In the genomic region with DNA sequence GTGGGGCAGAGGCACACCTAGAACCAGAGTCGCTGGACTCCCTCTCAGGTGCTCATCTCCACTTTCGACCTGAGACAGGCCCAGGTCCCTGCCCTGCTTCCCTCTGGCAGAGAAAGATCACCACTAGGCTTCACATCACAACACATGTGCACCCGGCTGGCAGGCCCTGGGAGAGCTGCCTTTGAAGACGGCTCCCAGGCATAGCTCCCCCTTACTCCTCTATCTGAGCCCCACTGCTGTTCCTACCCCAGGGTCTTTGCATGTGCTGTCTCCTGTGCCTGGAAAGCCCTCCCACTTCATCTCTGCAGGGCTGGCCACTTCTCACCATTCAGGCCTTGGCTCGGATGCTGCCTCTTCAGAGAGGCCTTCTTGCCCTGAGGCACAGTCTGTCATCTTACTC, we compare ENCODE assay signal across 29 cellular contexts.
DNase-seq lines count a peak whose midpoint lies in the region; ATAC-seq and TF ChIP-seq lines count a peak whose summit lies in the region.
"Had no signal": no experiment of that assay in that cellular context is flagged by ENCODE, and none has a peak within 500 bp of the region (broad histone marks: within the 10 kb centered on the region; RNA-seq: fewer than 3 reads in every experiment).

No MANE protein-coding gene starts in this region.

- H3K27me3 Mint-ChIP-seq in CD4-positive, alpha-beta memory T cell: no peaks in the 10 kb centered on the region
- H3K27me3 Mint-ChIP-seq in chondrocyte (ENCODE audit: low read depth): no peaks in the 10 kb centered on the region
- no peaks in the 10 kb centered on the region for H3K27me3 Mint-ChIP-seq in naive thymus-derived CD4-positive, alpha-beta T cell
- H3K27me3 Mint-ChIP-seq: activated CD8-positive, alpha-beta T cell treated with anti-CD3 and anti-CD28 coated beads for 36 hours; brain; stimulated activated naive CD8-positive, alpha-beta T cell treated with anti-CD3 and anti-CD28 coated beads, Interleukin-15, Interleukin-2, amounts not matched to agents 100 ng/mL and 50 ng/mL, for 24 hours had no signal

- H3K27me3 ChIP-seq in BLaER1: no peaks in the 10 kb centered on the region
- H3K27me3 ChIP-seq in CD4-positive, alpha-beta memory T cell (ENCODE audit: insufficient read depth, low read length): no peaks in the 10 kb centered on the region
- no peaks in the 10 kb centered on the region for H3K27me3 ChIP-seq in naive thymus-derived CD4-positive, alpha-beta T cell (ENCODE audit: control insufficient read depth in 2 of 2, insufficient read depth in 2 of 2, low read length in 2 of 2)
- H3K27me3 ChIP-seq in colonic mucosa: no peaks in the 10 kb centered on the region
- H3K27me3 ChIP-seq: right lobe of liver, thyroid gland had no signal

- no peak for DNase-seq in CD4-positive, alpha-beta memory T cell
- DNase-seq in chondrocyte (ENCODE audit: low spot score) (peak; percentile 56), cerebellum (ENCODE audit: low spot score) (no peak), colonic mucosa (no peak), AG20443 (ENCODE audit: low spot score) (no peak)
- DNase-seq in naive thymus-derived CD4-positive, alpha-beta T cell: no peak
- DNase-seq: ACHN; activated CD4-positive, alpha-beta T cell treated with anti-CD3 and anti-CD28 coated beads for 1 hour; activated CD8-positive, alpha-beta T cell treated with anti-CD3 and anti-CD28 coated beads for 36 hours; C1 segment of cervical spinal cord; cerebellar nuclear complex; EL; GM23248; Karpas-422; kidney glomerular epithelial cell; lower lobe of right lung; NCI-H146; NCI-H446 treated with DMSO at 0.1 percent for 48 hours; RPMI8226; stimulated activated CD4-positive, alpha-beta T cell treated with anti-CD3 and anti-CD28 coated beads, Interleukin-15, amount 100 ng/mL, for 24 hours; T-helper 2 cell; thyroid gland had no signal

- intact Hi-C loops in CD4-positive, alpha-beta memory T cell (cut with micrococcal nuclease): no loop called here
- intact Hi-C loops in naive thymus-derived CD4-positive, alpha-beta T cell (cut with micrococcal nuclease): no loop called here
- intact Hi-C loops in colonic mucosa (cut with DNase I): no loop called here

- H3K4me2 ChIP-seq in BLaER1: peak overlapping the region; percentile 92; the same call in 1 of the 2 replicates

- H3K9me3 ChIP-seq in BLaER1 (no peaks in the 10 kb centered on the region), colonic mucosa (no peaks in the 10 kb centered on the region)
- no peaks in the 10 kb centered on the region for H3K9me3 ChIP-seq in CD4-positive, alpha-beta memory T cell (ENCODE audit: control insufficient read depth in 1 of 2, low read length in 2 of 2)
- no peaks in the 10 kb centered on the region for H3K9me3 ChIP-seq in naive thymus-derived CD4-positive, alpha-beta T cell (ENCODE audit: control insufficient read depth in 2 of 3, low read length in 3 of 3)
- H3K9me3 ChIP-seq: lower lobe of right lung, right lobe of liver, thyroid gland had no signal

- H3K4me1 Mint-ChIP-seq in CD4-positive, alpha-beta memory T cell: peaks cover 22 to 51% (median 32%) of the 10 kb centered on the region in 4 donors
- peaks cover 9% of the 10 kb centered on the region for H3K4me1 Mint-ChIP-seq in chondrocyte (ENCODE audit: low read depth)
- peaks cover 8 to 73% (median 49%) of the 10 kb centered on the region in 7 donors for H3K4me1 Mint-ChIP-seq in naive thymus-derived CD4-positive, alpha-beta T cell

- H3K4me1 ChIP-seq in BLaER1: peaks cover 78% of the 10 kb centered on the region
- peaks cover 8% of the 10 kb centered on the region for H3K4me1 ChIP-seq in CD4-positive, alpha-beta memory T cell (ENCODE audit: insufficient read depth, low read length)
- peaks cover 0 to 6% of the 10 kb centered on the region in 2 donors for H3K4me1 ChIP-seq in naive thymus-derived CD4-positive, alpha-beta T cell (ENCODE audit: control insufficient read depth in 2 of 2, insufficient read depth in 2 of 2, low read length in 2 of 2)
- no peaks in the 10 kb centered on the region for H3K4me1 ChIP-seq in colonic mucosa
- H3K4me1 ChIP-seq: right lobe of liver had no signal

- H3K36me3 ChIP-seq in BLaER1: peaks cover 40% of the 10 kb centered on the region
- peaks cover 22% of the 10 kb centered on the region for H3K36me3 ChIP-seq in CD4-positive, alpha-beta memory T cell (ENCODE audit: insufficient read depth, low read length)
- peaks cover 0 to 33% (median 0%) of the 10 kb centered on the region in 3 experiments for H3K36me3 ChIP-seq in naive thymus-derived CD4-positive, alpha-beta T cell (ENCODE audit: control insufficient read depth in 2 of 3, insufficient read depth in 3 of 3, low read length in 3 of 3)
- H3K36me3 ChIP-seq in colonic mucosa: no peaks in the 10 kb centered on the region
- H3K36me3 ChIP-seq: lower lobe of right lung, right lobe of liver, thyroid gland had no signal

- no peak overlapping the region for H3K9ac ChIP-seq in BLaER1
- H3K9ac ChIP-seq in colonic mucosa (ENCODE audit: low read depth in 2 of 2, low read length in 2 of 2): no peak overlapping the region
- H3K9ac ChIP-seq: GM23248 had no signal

- H3K9me3 Mint-ChIP-seq in CD4-positive, alpha-beta memory T cell: no peaks in the 10 kb centered on the region
- H3K9me3 Mint-ChIP-seq in chondrocyte (ENCODE audit: low read depth): no peaks in the 10 kb centered on the region
- peaks cover 0 to 2% (median 0%) of the 10 kb centered on the region in 11 donors for H3K9me3 Mint-ChIP-seq in naive thymus-derived CD4-positive, alpha-beta T cell
- H3K9me3 Mint-ChIP-seq: activated CD8-positive, alpha-beta T cell treated with anti-CD3 and anti-CD28 coated beads for 36 hours; activated T-helper 2 cell treated with anti-CD3 and anti-CD28 coated beads, Interferon-gamma antibody, Interleukin-2, Interleukin-4, amounts not matched to agents 10 μg/mL and 5 μg/mL and 100 μg/mL, durations not matched to agents 14 hours and 24 hours and 36 hours; brain; stimulated activated naive CD8-positive, alpha-beta T cell treated with anti-CD3 and anti-CD28 coated beads, Interleukin-15, Interleukin-2, amounts not matched to agents 100 ng/mL and 50 ng/mL, for 24 hours had no signal

- H3K27ac ChIP-seq in BLaER1: 0 out of 2 replicates have a peak overlapping the region, but pooled peaks have one; percentile 7
- H3K27ac ChIP-seq in CD4-positive, alpha-beta memory T cell (ENCODE audit: low read depth, low read length): no peak overlapping the region
- H3K27ac ChIP-seq in naive thymus-derived CD4-positive, alpha-beta T cell (ENCODE audit: low read depth, low read length): no peak overlapping the region
- no peak overlapping the region for H3K27ac ChIP-seq in colonic mucosa
- H3K27ac ChIP-seq: GM23248, lower lobe of right lung, right lobe of liver, SK-N-MC, thyroid gland had no signal

- TF ChIP-seq CTCF in chondrocyte (IDR thresholded peaks at IDR 0.05) (no peak), colonic mucosa (IDR thresholded peaks at IDR 0.05) (no peak)

- POLR2A ChIA-PET in CD4-positive, alpha-beta memory T cell (lab: Charles Lee; ENCODE audit: partially characterized antibody): interaction anchor here (2.2 to 4.3 kb wide), 2 partner anchors 11 to 14 kb away, joined by 13 to 15 read pairs; no protein-coding TSS in a partner anchor
- POLR2A ChIA-PET in naive thymus-derived CD4-positive, alpha-beta T cell (lab: Charles Lee): interaction anchor here (0.9 to 5.6 kb wide), 2 partner anchors 13 to 16 kb away, joined by 3 to 29 read pairs; no protein-coding TSS in a partner anchor

- no peak for ATAC-seq in naive thymus-derived CD4-positive, alpha-beta T cell
- ATAC-seq: activated CD8-positive, alpha-beta T cell treated with anti-CD3 and anti-CD28 coated beads for 36 hours; lower lobe of right lung; right lobe of liver had no signal

- peaks cover 13 to 46% of the 10 kb centered on the region in 2 donors for H3K36me3 Mint-ChIP-seq in CD4-positive, alpha-beta memory T cell
- H3K36me3 Mint-ChIP-seq in chondrocyte (ENCODE audit: low read depth): peaks cover 2% of the 10 kb centered on the region
- peaks cover 0 to 35% (median 10%) of the 10 kb centered on the region in 5 donors for H3K36me3 Mint-ChIP-seq in naive thymus-derived CD4-positive, alpha-beta T cell
- H3K36me3 Mint-ChIP-seq: brain had no signal

- CTCF ChIA-PET in CD4-positive, alpha-beta memory T cell (lab: Charles Lee; ENCODE audit: partially characterized antibody): interaction anchor here (0.5 kb wide), 1 partner anchor 203 kb away, joined by 4 read pairs; no protein-coding TSS in a partner anchor
- CTCF ChIA-PET in naive thymus-derived CD4-positive, alpha-beta T cell (lab: Charles Lee): interaction anchor here (0.6 to 1.1 kb wide), 3 partner anchors 11 to 282 kb away, joined by 3 to 4 read pairs (median 3); no protein-coding TSS in a partner anchor

- H3K4me3 ChIP-seq in BLaER1: no peak overlapping the region
- no peak overlapping the region for H3K4me3 ChIP-seq in CD4-positive, alpha-beta memory T cell (ENCODE audit: low read length in 2 of 2)
- H3K4me3 ChIP-seq in naive thymus-derived CD4-positive, alpha-beta T cell (ENCODE audit: low read length): no peak overlapping the region
- H3K4me3 ChIP-seq in colonic mucosa: no peak overlapping the region
- H3K4me3 ChIP-seq: GM23248, lower lobe of right lung, right lobe of liver, SK-N-MC, thyroid gland had no signal

- 0 out of 2 replicates have a peak, but pooled peaks cover 5% of the 10 kb centered on the region for H4K20me1 ChIP-seq in BLaER1

- H3K4me3 Mint-ChIP-seq in CD4-positive, alpha-beta memory T cell: no peak overlapping the region
- no peak overlapping the region for H3K4me3 Mint-ChIP-seq in chondrocyte (ENCODE audit: unreplicated experiment)
- no peak overlapping the region for H3K4me3 Mint-ChIP-seq in naive thymus-derived CD4-positive, alpha-beta T cell
- H3K4me3 Mint-ChIP-seq: activated CD8-positive, alpha-beta T cell treated with anti-CD3 and anti-CD28 coated beads for 36 hours; brain; stimulated activated naive CD8-positive, alpha-beta T cell treated with anti-CD3 and anti-CD28 coated beads, Interleukin-15, Interleukin-2, amounts not matched to agents 100 ng/mL and 50 ng/mL, for 24 hours had no signal

- peak overlapping the region in 6 of 7 donors; percentile 46 to 86 (median 77) for H3K27ac Mint-ChIP-seq in CD4-positive, alpha-beta memory T cell
- no peak overlapping the region for H3K27ac Mint-ChIP-seq in chondrocyte (ENCODE audit: unreplicated experiment)
- H3K27ac Mint-ChIP-seq in naive thymus-derived CD4-positive, alpha-beta T cell: peak overlapping the region in 8 of 9 donors; percentile 73 to 90 (median 86)
- H3K27ac Mint-ChIP-seq: activated CD8-positive, alpha-beta T cell treated with anti-CD3 and anti-CD28 coated beads for 36 hours; activated T-helper 2 cell treated with anti-CD3 and anti-CD28 coated beads, Interferon-gamma antibody, Interleukin-2, Interleukin-4, amounts not matched to agents 10 μg/mL and 5 μg/mL and 100 μg/mL, durations not matched to agents 14 hours and 24 hours and 36 hours; progenitor cell of endocrine pancreas; stimulated activated naive CD8-positive, alpha-beta T cell treated with anti-CD3 and anti-CD28 coated beads, Interleukin-15, Interleukin-2, amounts not matched to agents 100 ng/mL and 50 ng/mL, for 24 hours had no signal
